In the genomic region with DNA sequence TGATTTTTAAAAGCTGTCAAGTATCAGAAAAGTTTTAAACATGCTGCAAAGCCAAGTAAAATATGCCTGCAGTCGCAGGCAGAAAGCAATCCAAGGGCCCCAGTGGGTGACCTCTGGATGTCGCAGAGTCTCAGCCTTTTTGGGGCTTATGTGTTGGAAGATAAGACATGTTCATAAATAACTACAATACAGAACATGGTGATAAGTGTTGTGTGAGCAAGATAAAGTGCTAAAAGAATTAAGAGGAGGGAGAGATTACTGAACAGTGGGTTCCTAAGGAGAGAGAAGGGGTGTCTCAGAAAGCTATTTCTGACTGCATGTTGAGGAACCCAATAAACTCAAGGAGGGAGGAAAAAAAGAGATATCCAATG, we compare ENCODE assay signal across 1 cellular context.
TF ChIP-seq lines count a peak whose summit lies in the region.

No MANE protein-coding gene starts in this region.

TF ChIP-seq in K562, 482 proteins besides CTCF, POLR2A, EP300 and RAD21 (continued from another document and continues in another):
- TF ChIP-seq, protein P1, sequence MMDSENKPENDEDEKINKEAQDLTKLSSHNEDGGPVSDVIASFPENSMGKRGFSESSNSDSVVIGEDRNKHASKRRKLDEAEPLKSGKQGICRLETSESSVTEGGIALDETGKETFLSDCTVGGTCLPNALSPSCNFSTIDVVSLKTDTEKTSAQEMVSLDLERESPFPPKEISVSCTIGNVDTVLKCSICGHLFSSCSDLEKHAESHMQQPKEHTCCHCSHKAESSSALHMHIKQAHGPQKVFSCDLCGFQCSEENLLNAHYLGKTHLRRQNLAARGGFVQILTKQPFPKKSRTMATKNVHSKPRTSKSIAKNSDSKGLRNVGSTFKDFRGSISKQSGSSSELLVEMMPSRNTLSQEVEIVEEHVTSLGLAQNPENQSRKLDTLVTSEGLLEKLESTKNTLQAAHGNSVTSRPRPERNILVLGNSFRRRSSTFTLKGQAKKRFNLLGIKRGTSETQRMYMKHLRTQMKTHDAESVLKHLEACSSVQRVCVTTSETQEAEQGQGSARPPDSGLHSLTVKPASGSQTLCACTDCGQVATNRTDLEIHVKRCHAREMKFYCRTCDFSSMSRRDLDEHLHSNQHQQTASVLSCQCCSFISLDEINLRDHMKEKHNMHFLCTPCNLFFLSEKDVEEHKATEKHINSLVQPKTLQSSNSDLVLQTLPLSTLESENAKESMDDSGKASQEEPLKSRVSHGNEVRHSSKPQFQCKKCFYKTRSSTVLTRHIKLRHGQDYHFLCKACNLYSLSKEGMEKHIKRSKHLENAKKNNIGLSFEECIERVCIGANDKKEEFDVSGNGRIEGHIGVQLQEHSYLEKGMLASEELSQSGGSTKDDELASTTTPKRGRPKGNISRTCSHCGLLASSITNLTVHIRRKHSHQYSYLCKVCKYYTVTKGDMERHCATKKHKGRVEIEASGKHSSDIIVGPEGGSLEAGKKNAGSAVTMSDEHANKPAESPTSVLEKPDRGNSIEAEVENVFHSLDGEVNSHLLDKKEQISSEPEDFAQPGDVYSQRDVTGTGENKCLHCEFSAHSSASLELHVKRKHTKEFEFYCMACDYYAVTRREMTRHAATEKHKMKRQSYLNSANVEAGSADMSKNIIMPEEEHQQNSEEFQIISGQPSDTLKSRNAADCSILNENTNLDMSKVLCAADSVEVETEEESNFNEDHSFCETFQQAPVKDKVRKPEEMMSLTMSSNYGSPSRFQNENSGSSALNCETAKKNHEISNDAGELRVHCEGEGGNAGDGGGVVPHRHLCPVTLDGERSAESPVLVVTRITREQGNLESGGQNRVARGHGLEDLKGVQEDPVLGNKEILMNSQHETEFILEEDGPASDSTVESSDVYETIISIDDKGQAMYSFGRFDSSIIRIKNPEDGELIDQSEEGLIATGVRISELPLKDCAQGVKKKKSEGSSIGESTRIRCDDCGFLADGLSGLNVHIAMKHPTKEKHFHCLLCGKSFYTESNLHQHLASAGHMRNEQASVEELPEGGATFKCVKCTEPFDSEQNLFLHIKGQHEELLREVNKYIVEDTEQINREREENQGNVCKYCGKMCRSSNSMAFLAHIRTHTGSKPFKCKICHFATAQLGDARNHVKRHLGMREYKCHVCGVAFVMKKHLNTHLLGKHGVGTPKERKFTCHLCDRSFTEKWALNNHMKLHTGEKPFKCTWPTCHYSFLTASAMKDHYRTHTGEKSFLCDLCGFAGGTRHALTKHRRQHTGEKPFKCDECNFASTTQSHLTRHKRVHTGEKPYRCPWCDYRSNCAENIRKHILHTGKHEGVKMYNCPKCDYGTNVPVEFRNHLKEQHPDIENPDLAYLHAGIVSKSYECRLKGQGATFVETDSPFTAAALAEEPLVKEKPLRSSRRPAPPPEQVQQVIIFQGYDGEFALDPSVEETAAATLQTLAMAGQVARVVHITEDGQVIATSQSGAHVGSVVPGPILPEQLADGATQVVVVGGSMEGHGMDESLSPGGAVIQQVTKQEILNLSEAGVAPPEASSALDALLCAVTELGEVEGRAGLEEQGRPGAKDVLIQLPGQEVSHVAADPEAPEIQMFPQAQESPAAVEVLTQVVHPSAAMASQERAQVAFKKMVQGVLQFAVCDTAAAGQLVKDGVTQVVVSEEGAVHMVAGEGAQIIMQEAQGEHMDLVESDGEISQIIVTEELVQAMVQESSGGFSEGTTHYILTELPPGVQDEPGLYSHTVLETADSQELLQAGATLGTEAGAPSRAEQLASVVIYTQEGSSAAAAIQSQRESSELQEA (IDR thresholded peaks at IDR 0.05; ENCODE audit: low read depth), result no peak
- 0 out of 2 replicates have a peak, but pooled peaks have one; percentile 37 for TF ChIP-seq SMAD3 (CRISPR knock-in tag; conservative IDR thresholded peaks at IDR 0.05)
- TF ChIP-seq ZNF324 (CRISPR knock-in tag; IDR thresholded peaks at IDR 0.05), result no peak
- TF ChIP-seq MTA2 (IDR thresholded peaks at IDR 0.05; ENCODE audit: low read depth), result peak; percentile 91
- peak; percentile 79; the same call in 1 of the 2 replicates for TF ChIP-seq MEF2D (tag; conservative IDR thresholded peaks at IDR 0.05; ENCODE audit: low read depth)
- TF ChIP-seq NCOR1 (IDR thresholded peaks at IDR 0.05), result peak; percentile 92
- TF ChIP-seq HDAC1 (IDR thresholded peaks at IDR 0.05), result peak in 1 of 2 experiments; percentile 69; a peak in 1 of 4 replicates
- TF ChIP-seq CEBPB (tag; IDR thresholded peaks at IDR 0.05), result no peak
- TF ChIP-seq NCOA4 (IDR thresholded peaks at IDR 0.05; ENCODE audit: partially characterized antibody), result no peak
- peak; percentile 91 for TF ChIP-seq TCF3 (CRISPR knock-in tag; IDR thresholded peaks at IDR 0.05)
- peak; percentile 53 for TF ChIP-seq HDAC2 (IDR thresholded peaks at IDR 0.05)
- no peak for TF ChIP-seq HNRNPH1 (optimal IDR thresholded peaks at IDR 0.05; ENCODE audit: low read depth, low read length)
- no peak for TF ChIP-seq STAT5B (CRISPR knock-in tag; IDR thresholded peaks at IDR 0.05)
- TF ChIP-seq, protein P2, sequence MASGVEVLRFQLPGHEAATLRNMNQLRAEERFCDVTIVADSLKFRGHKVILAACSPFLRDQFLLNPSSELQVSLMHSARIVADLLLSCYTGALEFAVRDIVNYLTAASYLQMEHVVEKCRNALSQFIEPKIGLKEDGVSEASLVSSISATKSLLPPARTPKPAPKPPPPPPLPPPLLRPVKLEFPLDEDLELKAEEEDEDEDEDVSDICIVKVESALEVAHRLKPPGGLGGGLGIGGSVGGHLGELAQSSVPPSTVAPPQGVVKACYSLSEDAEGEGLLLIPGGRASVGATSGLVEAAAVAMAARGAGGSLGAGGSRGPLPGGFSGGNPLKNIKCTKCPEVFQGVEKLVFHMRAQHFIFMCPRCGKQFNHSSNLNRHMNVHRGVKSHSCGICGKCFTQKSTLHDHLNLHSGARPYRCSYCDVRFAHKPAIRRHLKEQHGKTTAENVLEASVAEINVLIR (CRISPR knock-in tag; IDR thresholded peaks at IDR 0.05), result peak; percentile 15; the same call in 1 of the 2 replicates
- TF ChIP-seq ZSCAN29 (IDR thresholded peaks at IDR 0.05), result no peak
- peak; percentile 76 for TF ChIP-seq STAT5A (IDR thresholded peaks at IDR 0.05; ENCODE audit: borderline replicate concordance, low read length)
- TF ChIP-seq, protein P3, sequence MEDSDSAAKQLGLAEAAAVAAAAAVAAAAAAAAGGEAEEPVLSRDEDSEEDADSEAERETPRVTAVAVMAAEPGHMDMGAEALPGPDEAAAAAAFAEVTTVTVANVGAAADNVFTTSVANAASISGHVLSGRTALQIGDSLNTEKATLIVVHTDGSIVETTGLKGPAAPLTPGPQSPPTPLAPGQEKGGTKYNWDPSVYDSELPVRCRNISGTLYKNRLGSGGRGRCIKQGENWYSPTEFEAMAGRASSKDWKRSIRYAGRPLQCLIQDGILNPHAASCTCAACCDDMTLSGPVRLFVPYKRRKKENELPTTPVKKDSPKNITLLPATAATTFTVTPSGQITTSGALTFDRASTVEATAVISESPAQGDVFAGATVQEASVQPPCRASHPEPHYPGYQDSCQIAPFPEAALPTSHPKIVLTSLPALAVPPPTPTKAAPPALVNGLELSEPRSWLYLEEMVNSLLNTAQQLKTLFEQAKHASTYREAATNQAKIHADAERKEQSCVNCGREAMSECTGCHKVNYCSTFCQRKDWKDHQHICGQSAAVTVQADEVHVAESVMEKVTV (CRISPR knock-in tag; IDR thresholded peaks at IDR 0.05), result no peak
- peak in 1 of 2 experiments; percentile 56; a peak in 1 of 4 replicates for TF ChIP-seq TEAD1 (CRISPR knock-in tag; IDR thresholded peaks at IDR 0.05)
- TF ChIP-seq ZNF75A (CRISPR knock-in tag; IDR thresholded peaks at IDR 0.05), result no peak
- TF ChIP-seq CBFA2T3 (IDR thresholded peaks at IDR 0.05), result peak; percentile 95
- TF ChIP-seq GATA2 (CRISPR knock-in tag; IDR thresholded peaks at IDR 0.05), result peak; percentile 68
- TF ChIP-seq TBL1XR1 (IDR thresholded peaks at IDR 0.05; ENCODE audit: low read length in 2 of 2), result peak in 1 of 2 experiments; percentile 79; a peak in 2 of 4 replicates
- peak; percentile 28; the same call in 1 of the 2 replicates for TF ChIP-seq ESRRA (IDR thresholded peaks at IDR 0.05; ENCODE audit: borderline replicate concordance, low read depth)
- TF ChIP-seq DPF2 (IDR thresholded peaks at IDR 0.05), result peak; percentile 69
- peak; percentile 51; the same call in 1 of the 2 replicates for TF ChIP-seq LCOR (CRISPR knock-in tag; IDR thresholded peaks at IDR 0.05)
- TF ChIP-seq, protein P4, sequence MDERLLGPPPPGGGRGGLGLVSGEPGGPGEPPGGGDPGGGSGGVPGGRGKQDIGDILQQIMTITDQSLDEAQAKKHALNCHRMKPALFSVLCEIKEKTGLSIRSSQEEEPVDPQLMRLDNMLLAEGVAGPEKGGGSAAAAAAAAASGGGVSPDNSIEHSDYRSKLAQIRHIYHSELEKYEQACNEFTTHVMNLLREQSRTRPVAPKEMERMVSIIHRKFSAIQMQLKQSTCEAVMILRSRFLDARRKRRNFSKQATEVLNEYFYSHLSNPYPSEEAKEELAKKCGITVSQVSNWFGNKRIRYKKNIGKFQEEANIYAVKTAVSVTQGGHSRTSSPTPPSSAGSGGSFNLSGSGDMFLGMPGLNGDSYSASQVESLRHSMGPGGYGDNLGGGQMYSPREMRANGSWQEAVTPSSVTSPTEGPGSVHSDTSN (CRISPR knock-in tag; IDR thresholded peaks at IDR 0.05; ENCODE audit: low read depth), result no peak
- TF ChIP-seq, protein P4 (tag; conservative IDR thresholded peaks at IDR 0.05; ENCODE audit: low read depth), result peak; percentile 83
- TF ChIP-seq, protein P5, sequence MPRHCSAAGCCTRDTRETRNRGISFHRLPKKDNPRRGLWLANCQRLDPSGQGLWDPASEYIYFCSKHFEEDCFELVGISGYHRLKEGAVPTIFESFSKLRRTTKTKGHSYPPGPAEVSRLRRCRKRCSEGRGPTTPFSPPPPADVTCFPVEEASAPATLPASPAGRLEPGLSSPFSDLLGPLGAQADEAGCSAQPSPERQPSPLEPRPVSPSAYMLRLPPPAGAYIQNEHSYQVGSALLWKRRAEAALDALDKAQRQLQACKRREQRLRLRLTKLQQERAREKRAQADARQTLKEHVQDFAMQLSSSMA (CRISPR knock-in tag; IDR thresholded peaks at IDR 0.05), result no peak
- peak; percentile 92 for TF ChIP-seq TAL1 (IDR thresholded peaks at IDR 0.05)
- 0 out of 4 replicates have a peak, but pooled peaks of 1 of the 2 experiments have one; percentile 25 for TF ChIP-seq ARNT (IDR thresholded peaks at IDR 0.05)
- TF ChIP-seq GATAD2A (IDR thresholded peaks at IDR 0.05), result no peak
- TF ChIP-seq DMBX1 (CRISPR knock-in tag; IDR thresholded peaks at IDR 0.05; ENCODE audit: borderline replicate concordance), result peak; percentile 52; the same call in 1 of the 2 replicates
- TF ChIP-seq PHB2 (IDR thresholded peaks at IDR 0.05; ENCODE audit: low read depth), result peak; percentile 79
- peak; percentile 87 for TF ChIP-seq MEIS2 (IDR thresholded peaks at IDR 0.05; ENCODE audit: partially characterized antibody)
- TF ChIP-seq, protein P6, sequence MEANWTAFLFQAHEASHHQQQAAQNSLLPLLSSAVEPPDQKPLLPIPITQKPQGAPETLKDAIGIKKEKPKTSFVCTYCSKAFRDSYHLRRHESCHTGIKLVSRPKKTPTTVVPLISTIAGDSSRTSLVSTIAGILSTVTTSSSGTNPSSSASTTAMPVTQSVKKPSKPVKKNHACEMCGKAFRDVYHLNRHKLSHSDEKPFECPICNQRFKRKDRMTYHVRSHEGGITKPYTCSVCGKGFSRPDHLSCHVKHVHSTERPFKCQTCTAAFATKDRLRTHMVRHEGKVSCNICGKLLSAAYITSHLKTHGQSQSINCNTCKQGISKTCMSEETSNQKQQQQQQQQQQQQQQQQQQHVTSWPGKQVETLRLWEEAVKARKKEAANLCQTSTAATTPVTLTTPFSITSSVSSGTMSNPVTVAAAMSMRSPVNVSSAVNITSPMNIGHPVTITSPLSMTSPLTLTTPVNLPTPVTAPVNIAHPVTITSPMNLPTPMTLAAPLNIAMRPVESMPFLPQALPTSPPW (CRISPR knock-in tag; IDR thresholded peaks at IDR 0.05), result peak; percentile 47; the same call in 1 of the 2 replicates
- TF ChIP-seq ZNF583 (CRISPR knock-in tag; IDR thresholded peaks at IDR 0.05), result 0 out of 2 replicates have a peak, but pooled peaks have one; percentile 51
- TF ChIP-seq, protein P7, sequence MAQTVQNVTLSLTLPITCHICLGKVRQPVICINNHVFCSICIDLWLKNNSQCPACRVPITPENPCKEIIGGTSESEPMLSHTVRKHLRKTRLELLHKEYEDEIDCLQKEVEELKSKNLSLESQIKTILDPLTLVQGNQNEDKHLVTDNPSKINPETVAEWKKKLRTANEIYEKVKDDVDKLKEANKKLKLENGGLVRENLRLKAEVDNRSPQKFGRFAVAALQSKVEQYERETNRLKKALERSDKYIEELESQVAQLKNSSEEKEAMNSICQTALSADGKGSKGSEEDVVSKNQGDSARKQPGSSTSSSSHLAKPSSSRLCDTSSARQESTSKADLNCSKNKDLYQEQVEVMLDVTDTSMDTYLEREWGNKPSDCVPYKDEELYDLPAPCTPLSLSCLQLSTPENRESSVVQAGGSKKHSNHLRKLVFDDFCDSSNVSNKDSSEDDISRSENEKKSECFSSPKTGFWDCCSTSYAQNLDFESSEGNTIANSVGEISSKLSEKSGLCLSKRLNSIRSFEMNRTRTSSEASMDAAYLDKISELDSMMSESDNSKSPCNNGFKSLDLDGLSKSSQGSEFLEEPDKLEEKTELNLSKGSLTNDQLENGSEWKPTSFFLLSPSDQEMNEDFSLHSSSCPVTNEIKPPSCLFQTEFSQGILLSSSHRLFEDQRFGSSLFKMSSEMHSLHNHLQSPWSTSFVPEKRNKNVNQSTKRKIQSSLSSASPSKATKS (CRISPR knock-in tag; IDR thresholded peaks at IDR 0.05), result no peak
- peak; percentile 86 for TF ChIP-seq MEF2A (IDR thresholded peaks at IDR 0.05; ENCODE audit: control insufficient read depth, low read depth, low read length)
- 0 out of 2 replicates have a peak, but pooled peaks have one; percentile 48 for TF ChIP-seq ERF (CRISPR knock-in tag; IDR thresholded peaks at IDR 0.05)
- 0 out of 2 replicates have a peak, but pooled peaks have one; percentile 33 for TF ChIP-seq ZNF175 (CRISPR knock-in tag; IDR thresholded peaks at IDR 0.05; ENCODE audit: low read depth)
- TF ChIP-seq, protein P8, sequence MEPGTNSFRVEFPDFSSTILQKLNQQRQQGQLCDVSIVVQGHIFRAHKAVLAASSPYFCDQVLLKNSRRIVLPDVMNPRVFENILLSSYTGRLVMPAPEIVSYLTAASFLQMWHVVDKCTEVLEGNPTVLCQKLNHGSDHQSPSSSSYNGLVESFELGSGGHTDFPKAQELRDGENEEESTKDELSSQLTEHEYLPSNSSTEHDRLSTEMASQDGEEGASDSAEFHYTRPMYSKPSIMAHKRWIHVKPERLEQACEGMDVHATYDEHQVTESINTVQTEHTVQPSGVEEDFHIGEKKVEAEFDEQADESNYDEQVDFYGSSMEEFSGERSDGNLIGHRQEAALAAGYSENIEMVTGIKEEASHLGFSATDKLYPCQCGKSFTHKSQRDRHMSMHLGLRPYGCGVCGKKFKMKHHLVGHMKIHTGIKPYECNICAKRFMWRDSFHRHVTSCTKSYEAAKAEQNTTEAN (CRISPR knock-in tag; IDR thresholded peaks at IDR 0.05), result no peak
